Comparison of ENCODE assay signal across 10 cellular contexts in genomic region chr16:69286941-69287713, GRCh38. TPM values are rescaled to one million over a fixed set of nuclear protein-coding genes. Genes with fewer than 3 reads are reported as not detected.
DNase-seq lines count a peak whose midpoint lies in the region; ATAC-seq and TF ChIP-seq lines count a peak whose summit lies in the region.
"Had no signal": no experiment of that assay in that cellular context is flagged by ENCODE, and none has a peak within 500 bp of the region (broad histone marks: within the 10 kb centered on the region; RNA-seq: fewer than 3 reads in every experiment).

No MANE protein-coding gene starts in this region.

- no peaks in the 10 kb centered on the region for H3K9me3 Mint-ChIP-seq in type B pancreatic cell
- H3K9me3 Mint-ChIP-seq: activated naive CD8-positive, alpha-beta T cell treated with anti-CD3 and anti-CD28 coated beads, Interleukin-2, amount 10 ng/mL, durations not matched to agents 7 days and 5 days; stimulated activated naive CD8-positive, alpha-beta T cell treated with anti-CD3 and anti-CD28 coated beads, Interleukin-15, Interleukin-2, amounts not matched to agents 100 ng/mL and 50 ng/mL, for 24 hours had no signal

- ATAC-seq in SK-N-SH treated with all-trans-retinoic acid at 6 μM for 48 hours, result peak; percentile 60
- ATAC-seq in HG02870 (IDR thresholded peaks at IDR 0.05; ENCODE audit: unreplicated experiment), result no peak

- no peaks in the 10 kb centered on the region for H3K4me1 Mint-ChIP-seq in type B pancreatic cell (ENCODE audit: unreplicated experiment)

- H3K4me3 ChIP-seq in coronary artery, result no peak overlapping the region

- H3K27ac Mint-ChIP-seq in type B pancreatic cell, result no peak overlapping the region
- H3K27ac Mint-ChIP-seq: activated naive CD8-positive, alpha-beta T cell treated with anti-CD3 and anti-CD28 coated beads, Interleukin-2, amount 10 ng/mL, durations not matched to agents 7 days and 5 days; stimulated activated naive CD8-positive, alpha-beta T cell treated with anti-CD3 and anti-CD28 coated beads, Interleukin-15, Interleukin-2, amounts not matched to agents 100 ng/mL and 50 ng/mL, for 24 hours had no signal

- peaks cover 7% of the 10 kb centered on the region for H3K36me3 Mint-ChIP-seq in type B pancreatic cell
- H3K36me3 Mint-ChIP-seq: activated naive CD8-positive, alpha-beta T cell treated with anti-CD3 and anti-CD28 coated beads, Interleukin-2, amount 10 ng/mL, durations not matched to agents 7 days and 5 days had no signal

- H3K4me3 Mint-ChIP-seq in type B pancreatic cell, result no peak overlapping the region
- H3K4me3 Mint-ChIP-seq: activated naive CD8-positive, alpha-beta T cell treated with anti-CD3 and anti-CD28 coated beads, Interleukin-2, amount 10 ng/mL, durations not matched to agents 7 days and 5 days; stimulated activated naive CD8-positive, alpha-beta T cell treated with anti-CD3 and anti-CD28 coated beads, Interleukin-15, Interleukin-2, amounts not matched to agents 100 ng/mL and 50 ng/mL, for 24 hours had no signal

- H3K27me3 Mint-ChIP-seq in type B pancreatic cell, result no peaks in the 10 kb centered on the region
- H3K27me3 Mint-ChIP-seq: activated naive CD8-positive, alpha-beta T cell treated with anti-CD3 and anti-CD28 coated beads, Interleukin-2, amount 10 ng/mL, durations not matched to agents 7 days and 5 days; stimulated activated naive CD8-positive, alpha-beta T cell treated with anti-CD3 and anti-CD28 coated beads, Interleukin-15, Interleukin-2, amounts not matched to agents 100 ng/mL and 50 ng/mL, for 24 hours had no signal

- H3K27ac ChIP-seq in coronary artery, result peak overlapping the region; percentile 8 to 67

- TF ChIP-seq CTCF in coronary artery (IDR thresholded peaks at IDR 0.05), result peak; percentile 44
- peak; percentile 90 for TF ChIP-seq CTCF in type B pancreatic cell (conservative IDR thresholded peaks at IDR 0.05)

- DNase-seq in NCI-H2081 (lab: John Stamatoyannopoulos, UW) (peak; percentile 16 to 20), NCI-H2081 treated with DMSO at 0.1 percent for 48 hours (lab: John Stamatoyannopoulos, UW) (no peak), KG1 (lab: John Stamatoyannopoulos, UW) (peak; percentile 73), coronary artery (ENCODE audit: low spot score) (peak; percentile 83), medulla oblongata (ENCODE audit: extremely low spot score) (peak; percentile 81), type B pancreatic cell (ENCODE audit: extremely low spot score, unreplicated experiment) (no peak)
- DNase-seq: activated naive CD8-positive, alpha-beta T cell treated with anti-CD3 and anti-CD28 coated beads, Interleukin-2, amount 10 ng/mL, durations not matched to agents 7 days and 5 days had no signal

TF ChIP-seq in SK-N-SH treated with all-trans-retinoic acid at 6 μM for 48 hours, 23 proteins besides CTCF, POLR2A, EP300 and RAD21:
- TF ChIP-seq ZNF8 (CRISPR knock-in tag; IDR thresholded peaks at IDR 0.05), result no peak

RNA-seq across cellular contexts. Expression of gene VPS4A, which starts 24.0 kb away (rescaled TPM):
- total RNA-seq in type B pancreatic cell (ENCODE audit: low replicate concordance), result 23.2 and 31.2 TPM in 2 replicates

RNA-seq across cellular contexts. Expression of gene PDF, which starts 43.3 kb away (rescaled TPM):
- total RNA-seq in type B pancreatic cell (ENCODE audit: low replicate concordance), result 14.6 and 19.0 TPM in 2 replicates

RNA-seq across cellular contexts. Expression of gene COG8, which starts 52.2 kb away (rescaled TPM):
- total RNA-seq in type B pancreatic cell (ENCODE audit: low replicate concordance), result 42.5 and 57.3 TPM in 2 replicates

RNA-seq across cellular contexts. Expression of gene NIP7, which starts 52.4 kb away (rescaled TPM):
- total RNA-seq in type B pancreatic cell (ENCODE audit: low replicate concordance), result 30.2 and 33.2 TPM in 2 replicates

Comparison
In these comparisons a context has a peak if more than half of its experiments do, and no peak if none do; other contexts are left out.
1. DNase-seq: peak in NCI-H2081 (2 of 2), KG1 (single experiment), coronary artery (single experiment) and medulla oblongata (single experiment); none in NCI-H2081 treated with DMSO at 0.1 percent for 48 hours (single experiment) and type B pancreatic cell (single experiment).